ENCODE assay signal across 8 cellular contexts in the genomic region with DNA sequence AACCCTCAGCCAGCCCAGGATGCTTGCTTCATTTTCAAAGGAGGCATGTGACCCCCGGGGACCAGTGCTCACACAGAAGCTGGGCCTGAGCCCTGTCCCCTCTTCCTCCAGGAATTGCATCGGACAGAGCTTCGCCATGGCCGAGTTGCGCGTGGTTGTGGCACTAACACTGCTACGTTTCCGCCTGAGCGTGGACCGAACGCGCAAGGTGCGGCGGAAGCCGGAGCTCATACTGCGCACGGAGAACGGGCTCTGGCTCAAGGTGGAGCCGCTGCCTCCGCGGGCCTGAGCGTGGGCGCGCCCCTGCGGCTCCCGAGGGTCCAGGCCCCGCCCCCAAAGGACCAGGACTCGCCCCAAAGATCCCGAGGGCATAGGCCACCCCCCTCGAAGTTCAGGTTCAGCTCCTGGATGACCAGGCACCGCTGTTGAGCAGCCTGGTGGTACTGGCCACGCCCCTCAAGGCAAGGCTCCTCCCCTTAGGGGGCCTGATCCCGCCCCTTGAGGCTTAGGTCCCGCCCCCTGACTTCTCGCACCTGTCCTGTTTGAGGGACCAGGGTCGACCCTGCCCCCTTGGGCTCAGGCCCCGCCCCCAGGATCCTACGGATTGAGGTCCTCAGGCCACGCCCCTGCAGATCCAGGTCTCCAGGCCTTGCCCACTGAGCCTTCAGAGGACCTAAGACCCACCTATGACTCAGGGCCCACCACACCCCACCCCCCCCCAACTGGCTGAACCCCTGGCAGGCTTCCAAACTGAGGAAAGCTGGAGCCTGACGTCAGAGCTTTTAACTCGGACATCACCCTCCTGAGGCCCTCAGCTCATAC. TPM values are rescaled to one million over a fixed set of nuclear protein-coding genes. Genes with fewer than 3 reads are reported as not detected.
DNase-seq lines count a peak whose midpoint lies in the region; ATAC-seq, FAIRE-seq and TF ChIP-seq lines count a peak whose summit lies in the region.

No MANE protein-coding gene starts in this region.

- peaks cover 29% of the 10 kb centered on the region for H3K4me1 Mint-ChIP-seq in T-helper 1 cell treated with Interleukin-12 subunit alpha and Interleukin-12 subunit beta and Interleukin-4 antibody, amounts not matched to agents 30 μg/mL and 1 μg/mL, for 36 hours (ENCODE audit: low read depth)

- no peak for TF ChIP-seq POLR2A in prostate gland (IDR thresholded peaks at IDR 0.05)

- intact Hi-C loops in ascending aorta (cut with DNase I) = no loop called here
- intact Hi-C loops in prostate gland (cut with DNase I) = loop anchor here (10.0 kb wide), 1 partner anchor 97 kb away; no protein-coding TSS in a partner anchor

- no peaks in the 10 kb centered on the region for H3K9me3 ChIP-seq in ascending aorta
- no peaks in the 10 kb centered on the region for H3K9me3 ChIP-seq in prostate gland

- peaks cover 19% of the 10 kb centered on the region for H3K27me3 Mint-ChIP-seq in T-helper 1 cell treated with Interleukin-12 subunit alpha and Interleukin-12 subunit beta and Interleukin-4 antibody, amounts not matched to agents 30 μg/mL and 1 μg/mL, for 36 hours (ENCODE audit: low read depth)

- H3K27me3 ChIP-seq in ascending aorta = no peaks in the 10 kb centered on the region
- H3K27me3 ChIP-seq in prostate gland (replicated peaks; ENCODE audit: insufficient read depth) = no peaks in the 10 kb centered on the region

- TF ChIP-seq CTCF in ascending aorta (IDR thresholded peaks at IDR 0.05) = no peak
- TF ChIP-seq CTCF in prostate gland (IDR thresholded peaks at IDR 0.05) = no peak

- peak; percentile 63 for FAIRE-seq in GM18507 (lab: Jason Lieb, UNC)

- DNase-seq in GM18507 (ENCODE audit: extremely low spot score, insufficient read length, low read depth) (peak; percentile 40), ascending aorta (ENCODE audit: low spot score in 2 of 2) (peak in 1 of 2 donors; percentile 66), mucosa of gallbladder (ENCODE audit: low spot score) (peak; percentile 27), prostate gland (ENCODE audit: low spot score) (no peak), NCI-H2171 treated with DMSO at 0.1 percent for 48 hours (lab: John Stamatoyannopoulos, UW) (no peak)
- peak; percentile 51 for DNase-seq in stimulated activated naive CD4-positive, alpha-beta T cell treated with Interleukin-2 at 50 U/mL for 16 hours (lab: John Stamatoyannopoulos, UW)

- H3K4me1 ChIP-seq in ascending aorta = peaks cover 6 to 8% of the 10 kb centered on the region in 2 donors
- H3K4me1 ChIP-seq in prostate gland (replicated peaks) = no peaks in the 10 kb centered on the region

- H3K36me3 ChIP-seq in ascending aorta (no peaks in the 10 kb centered on the region), prostate gland (no peaks in the 10 kb centered on the region)

- H3K36me3 Mint-ChIP-seq in T-helper 1 cell treated with Interleukin-12 subunit alpha and Interleukin-12 subunit beta and Interleukin-4 antibody, amounts not matched to agents 30 μg/mL and 1 μg/mL, for 36 hours (ENCODE audit: low read depth) = no peaks in the 10 kb centered on the region

- H3K27ac Mint-ChIP-seq in T-helper 1 cell treated with Interleukin-12 subunit alpha and Interleukin-12 subunit beta and Interleukin-4 antibody, amounts not matched to agents 30 μg/mL and 1 μg/mL, for 36 hours = peak overlapping the region; percentile 72

- H3K9me3 Mint-ChIP-seq in T-helper 1 cell treated with Interleukin-12 subunit alpha and Interleukin-12 subunit beta and Interleukin-4 antibody, amounts not matched to agents 30 μg/mL and 1 μg/mL, for 36 hours = no peaks in the 10 kb centered on the region

- no peak for ATAC-seq in HG03039 (IDR thresholded peaks at IDR 0.05; ENCODE audit: unreplicated experiment)

- WGBS in prostate gland = 11% methylated on average over 34 of the region's 41 CpGs

- H3K4me3 ChIP-seq in ascending aorta (peak overlapping the region; percentile 14 to 63), prostate gland (peak overlapping the region in 1 of 2 donors; percentile 10)

- H3K4me3 Mint-ChIP-seq in T-helper 1 cell treated with Interleukin-12 subunit alpha and Interleukin-12 subunit beta and Interleukin-4 antibody, amounts not matched to agents 30 μg/mL and 1 μg/mL, for 36 hours = peak overlapping the region; percentile 78

- H3K27ac ChIP-seq in ascending aorta (no peak overlapping the region), prostate gland (no peak overlapping the region)

RNA-seq across cellular contexts. Expression of gene CYP4F22, which starts 43.1 kb away (rescaled TPM):
- total RNA-seq in ascending aorta (not detected), mucosa of gallbladder (0.17 TPM), prostate gland (10 to 100 TPM; 28.9 to 48.1 TPM)

Comparison
In these comparisons a context has a peak if more than half of its experiments do, and no peak if none do; other contexts are left out.
1. DNase-seq: peak in GM18507 (single experiment), mucosa of gallbladder (single experiment) and stimulated activated naive CD4-positive, alpha-beta T cell treated with Interleukin-2 at 50 U/mL for 16 hours (single experiment); none in prostate gland (single experiment) and NCI-H2171 treated with DMSO at 0.1 percent for 48 hours (single experiment).
2. RNA of gene CYP4F22, which starts 43.1 kb away (total RNA-seq): 28.9 to 48.1 TPM in prostate gland; 0.17 TPM in mucosa of gallbladder (single experiment) and not detected in ascending aorta (single experiment); every median in the first group is over 10 times any median in the second.